9 cellular contexts compared by ENCODE assay signal in genomic region chr3:9930804-9931418, GRCh38. TPM values are rescaled to one million over a fixed set of nuclear protein-coding genes. Genes with fewer than 3 reads are reported as not detected.
A peak's percentile ranks its signal among the peaks of the same experiment; 100 is the strongest.
DNase-seq lines count a peak whose midpoint lies in the region; ATAC-seq and TF ChIP-seq lines count a peak whose summit lies in the region.
"Had no signal": no experiment of that assay in that cellular context is flagged by ENCODE, and none has a peak within 500 bp of the region (broad histone marks: within the 10 kb centered on the region; RNA-seq: fewer than 3 reads in every experiment).

No MANE protein-coding gene starts in this region.

- H3K9ac ChIP-seq in MM.1S (ENCODE audit: low read length) (no peak overlapping the region), neuronal stem cell (ENCODE audit: low read depth, low read length, poor library complexity) (no peak overlapping the region)

- H3K4me1 ChIP-seq in MM.1S (ENCODE audit: low read length), result peaks cover 5% of the 10 kb centered on the region; the same call in 1 of the 2 replicates
- peaks cover 7 to 10% of the 10 kb centered on the region in 2 donors for H3K4me1 ChIP-seq in neuronal stem cell (ENCODE audit: control insufficient read depth in 2 of 2, insufficient read depth in 1 of 2, low read depth in 1 of 2, low read length in 2 of 2)

- DNase-seq in activated naive CD4-positive, alpha-beta T cell (lab: John Stamatoyannopoulos, UW), result no peak
- no peak for DNase-seq in MM.1S
- no peak for DNase-seq in astrocyte of the spinal cord (ENCODE audit: low read depth, low spot score)
- DNase-seq in type B pancreatic cell (ENCODE audit: extremely low spot score, unreplicated experiment), result no peak
- DNase-seq in neuronal stem cell (ENCODE audit: low spot score), result no peak
- DNase-seq in stimulated activated CD4-positive, alpha-beta T cell treated with anti-CD3 and anti-CD28 coated beads, Interleukin-4, amount 100 ng/mL, for 24 hours, result no peak
- DNase-seq: activated CD4-positive, alpha-beta T cell treated with anti-CD3 and anti-CD28 coated beads for 48 hours had no signal

- no peak overlapping the region for H3K14ac ChIP-seq in neuronal stem cell (ENCODE audit: low read length)

- no peak overlapping the region for H4K8ac ChIP-seq in neuronal stem cell (ENCODE audit: low read depth, low read length)

- H3K27me3 ChIP-seq in MM.1S (replicated peaks; ENCODE audit: insufficient read depth, low read length) (no peaks in the 10 kb centered on the region), neuronal stem cell (ENCODE audit: control insufficient read depth in 3 of 3, insufficient read depth in 3 of 3, low read depth in 1 of 3, low read length in 3 of 3) (no peaks in the 10 kb centered on the region)

- no peak overlapping the region for H2BK120ac ChIP-seq in neuronal stem cell (ENCODE audit: low read depth, low read length)

- H2AFZ ChIP-seq in MM.1S (ENCODE audit: low read length) (no peak overlapping the region), neuronal stem cell (ENCODE audit: low read length) (no peak overlapping the region)

- H3K4me1 Mint-ChIP-seq in activated naive CD4-positive, alpha-beta T cell treated with anti-CD3 and anti-CD28 coated beads, Interleukin-2, amount 50 U/mL, for 24 hours, result peaks cover 30% of the 10 kb centered on the region
- H3K4me1 Mint-ChIP-seq in type B pancreatic cell (ENCODE audit: unreplicated experiment), result peaks cover 19% of the 10 kb centered on the region

- H3K27ac Mint-ChIP-seq in activated naive CD4-positive, alpha-beta T cell treated with anti-CD3 and anti-CD28 coated beads, Interleukin-2, amount 50 U/mL, for 24 hours, result peak overlapping the region; percentile 46
- peak overlapping the region; percentile 53 for H3K27ac Mint-ChIP-seq in type B pancreatic cell

- H3K4ac ChIP-seq in neuronal stem cell (ENCODE audit: low read length), result no peak overlapping the region

- H3K27ac ChIP-seq in MM.1S (ENCODE audit: low read length) (no peak overlapping the region), neuronal stem cell (replicated peaks; ENCODE audit: low read length) (no peak overlapping the region)

- WGBS in neuronal stem cell (ENCODE audit: extremely low coverage in 2 of 2, insufficient read length in 2 of 2, insufficient replicate concordance in 1 of 2), 2 donors, result no CpG with 5 or more reads among the region's 4 CpGs

- no peak overlapping the region for H3K18ac ChIP-seq in neuronal stem cell (ENCODE audit: low read length)

- H2BK12ac ChIP-seq in neuronal stem cell (ENCODE audit: low read length), result no peak overlapping the region

- H3K4me3 ChIP-seq in MM.1S (ENCODE audit: low read length), result no peak overlapping the region
- no peak overlapping the region for H3K4me3 ChIP-seq in astrocyte of the spinal cord (ENCODE audit: low read depth, low read length)
- no peak overlapping the region for H3K4me3 ChIP-seq in neuronal stem cell (ENCODE audit: low read length in 2 of 2)

- H3K79me2 ChIP-seq in MM.1S (ENCODE audit: low read length), result peaks cover 7% of the 10 kb centered on the region; the same call in 1 of the 2 replicates

- H2BK5ac ChIP-seq in neuronal stem cell (ENCODE audit: low read length), result no peak overlapping the region

- H3K36me3 Mint-ChIP-seq in activated naive CD4-positive, alpha-beta T cell treated with anti-CD3 and anti-CD28 coated beads, Interleukin-2, amount 50 U/mL, for 24 hours, result peaks cover 8% of the 10 kb centered on the region
- H3K36me3 Mint-ChIP-seq in type B pancreatic cell, result peaks cover 19% of the 10 kb centered on the region

- peaks cover 5% of the 10 kb centered on the region; the same call in 1 of the 2 replicates for H3F3A ChIP-seq in MM.1S (ENCODE audit: insufficient read depth, low read length)

- in situ Hi-C loops in astrocyte of the spinal cord (cut with HindIII; ENCODE audit: low sequenced_read_pairs), result no loop called here

- no peaks in the 10 kb centered on the region for H3K79me1 ChIP-seq in neuronal stem cell (ENCODE audit: low read depth, low read length)

- no peaks in the 10 kb centered on the region for H3K36me3 ChIP-seq in MM.1S (replicated peaks; ENCODE audit: insufficient read depth, low read length)
- H3K36me3 ChIP-seq in neuronal stem cell (replicated peaks in 1 of 2; ENCODE audit: control insufficient read depth in 2 of 2, insufficient read depth in 2 of 2, low read length in 2 of 2), result peaks cover 0 to 8% of the 10 kb centered on the region in 2 donors

- no peak overlapping the region for H2BK15ac ChIP-seq in neuronal stem cell (ENCODE audit: low read length)

- H3K4me2 ChIP-seq in MM.1S (ENCODE audit: low read depth, low read length) (no peak overlapping the region), neuronal stem cell (ENCODE audit: insufficient read depth, low read length, poor library complexity, severe bottlenecking) (no peak overlapping the region)

- TF ChIP-seq CTCF in MM.1S (IDR thresholded peaks at IDR 0.05; ENCODE audit: low read length), result peak; percentile 17
- peak; percentile 5 for TF ChIP-seq CTCF in astrocyte of the spinal cord (IDR thresholded peaks at IDR 0.05; ENCODE audit: low read depth, low read length)
- TF ChIP-seq CTCF in type B pancreatic cell (conservative IDR thresholded peaks at IDR 0.05), result peak; percentile 31

- no peak overlapping the region for H4K91ac ChIP-seq in neuronal stem cell (ENCODE audit: low read depth, low read length, poor library complexity)

- H3K4me3 Mint-ChIP-seq in activated naive CD4-positive, alpha-beta T cell treated with anti-CD3 and anti-CD28 coated beads, Interleukin-2, amount 50 U/mL, for 24 hours, result peak overlapping the region; percentile 15
- peak overlapping the region; percentile 52 for H3K4me3 Mint-ChIP-seq in type B pancreatic cell

- no peak overlapping the region for H2AK5ac ChIP-seq in neuronal stem cell (ENCODE audit: low read depth, low read length)

- no peaks in the 10 kb centered on the region for H4K20me1 ChIP-seq in MM.1S (ENCODE audit: insufficient read depth, low read length)

- no peaks in the 10 kb centered on the region for H3K9me2 ChIP-seq in MM.1S (replicated peaks; ENCODE audit: insufficient read depth, low read length)

- no peak for ATAC-seq in GM21825 (IDR thresholded peaks at IDR 0.05; ENCODE audit: unreplicated experiment)

- no peak overlapping the region for H3K23ac ChIP-seq in neuronal stem cell (ENCODE audit: low read depth, low read length, poor library complexity)

- H3K9me3 ChIP-seq in MM.1S (replicated peaks; ENCODE audit: insufficient read depth, low read length), result no peaks in the 10 kb centered on the region
- H3K9me3 ChIP-seq in neuronal stem cell (replicated peaks in 1 of 2; ENCODE audit: control insufficient read depth in 2 of 2, insufficient read depth in 1 of 2, low read depth in 1 of 2, low read length in 2 of 2), result peaks cover 0 to 2% of the 10 kb centered on the region in 2 donors

- H3K9me3 Mint-ChIP-seq in activated naive CD4-positive, alpha-beta T cell treated with anti-CD3 and anti-CD28 coated beads, Interleukin-2, amount 50 U/mL, for 24 hours, result no peaks in the 10 kb centered on the region
- no peaks in the 10 kb centered on the region for H3K9me3 Mint-ChIP-seq in type B pancreatic cell

- no peaks in the 10 kb centered on the region for H3K27me3 Mint-ChIP-seq in activated naive CD4-positive, alpha-beta T cell treated with anti-CD3 and anti-CD28 coated beads, Interleukin-2, amount 50 U/mL, for 24 hours
- no peaks in the 10 kb centered on the region for H3K27me3 Mint-ChIP-seq in type B pancreatic cell

RNA-seq across cellular contexts. Expression of gene CRELD1, which starts 2.7 kb away (rescaled TPM):
- total RNA-seq in type B pancreatic cell (ENCODE audit: low replicate concordance), result 40.1 and 44.3 TPM in 2 replicates
- 10.5 TPM for polyA plus RNA-seq in neuronal stem cell (2013, experiment 1 of 2)
- polyA plus RNA-seq in neuronal stem cell (2013, experiment 2 of 2), result 10.9 TPM

RNA-seq across cellular contexts. Expression of gene IL17RC, which starts 14.0 kb away (rescaled TPM):
- 22.6 and 30.0 TPM in 2 replicates for total RNA-seq in type B pancreatic cell (ENCODE audit: low replicate concordance)
- 5.4 TPM for polyA plus RNA-seq in neuronal stem cell (2013, experiment 1 of 2)
- polyA plus RNA-seq in neuronal stem cell (2013, experiment 2 of 2), result 6.0 TPM

RNA-seq across cellular contexts. Expression of gene PRRT3, which starts 21.3 kb away (rescaled TPM):
- total RNA-seq in type B pancreatic cell (ENCODE audit: low replicate concordance), result 8.2 and 11.3 TPM in 2 replicates
- 5.2 TPM for polyA plus RNA-seq in neuronal stem cell (2013, experiment 1 of 2)
- 5.6 TPM for polyA plus RNA-seq in neuronal stem cell (2013, experiment 2 of 2)

RNA-seq across cellular contexts. Expression of gene IL17RE, which starts 28.3 kb away (rescaled TPM):
- total RNA-seq in type B pancreatic cell (ENCODE audit: low replicate concordance), result 13.6 and 24.3 TPM in 2 replicates
- 0.77 TPM for polyA plus RNA-seq in neuronal stem cell (2013, experiment 1 of 2)
- polyA plus RNA-seq in neuronal stem cell (2013, experiment 2 of 2), result 0.57 TPM

RNA-seq across cellular contexts. Expression of gene JAGN1, which starts 40.5 kb away (rescaled TPM):
- 35.4 and 40.4 TPM in 2 replicates for total RNA-seq in type B pancreatic cell (ENCODE audit: low replicate concordance)
- 23.4 TPM for polyA plus RNA-seq in neuronal stem cell (2013, experiment 1 of 2)
- 24.0 TPM for polyA plus RNA-seq in neuronal stem cell (2013, experiment 2 of 2)
